Comparison of ENCODE assay signal across 9 cellular contexts in genomic region chr4:110869862-110870577, GRCh38.
DNase-seq lines count a peak whose midpoint lies in the region; ATAC-seq and TF ChIP-seq lines count a peak whose summit lies in the region.
"Had no signal": no experiment of that assay in that cellular context is flagged by ENCODE, and none has a peak within 500 bp of the region (broad histone marks: within the 10 kb centered on the region; RNA-seq: fewer than 3 reads in every experiment).

No MANE protein-coding gene starts in this region.

- H3K4me1 Mint-ChIP-seq in activated CD4-positive, alpha-beta T cell treated with anti-CD3 and anti-CD28 coated beads, Interleukin-2, amount 10 ng/mL, durations not matched to agents 24 days and 14 days = no peaks in the 10 kb centered on the region

- DNase-seq in GM12865 (ENCODE audit: low read depth) (peak; percentile 11), fibroblast of mammary gland (ENCODE audit: low read depth) (peak; percentile 77), AG08396 (ENCODE audit: low spot score) (no peak), Kasumi-1 (lab: John Stamatoyannopoulos, UW) (no peak), RKO (ENCODE audit: low spot score) (no peak)
- no peak for DNase-seq in activated CD4-positive, alpha-beta T cell treated with anti-CD3 and anti-CD28 coated beads, Interleukin-2, amount 10 ng/mL, durations not matched to agents 24 days and 14 days

- no peak overlapping the region for H3K27ac Mint-ChIP-seq in activated CD4-positive, alpha-beta T cell treated with anti-CD3 and anti-CD28 coated beads, Interleukin-2, amount 10 ng/mL, durations not matched to agents 24 days and 14 days

- no peaks in the 10 kb centered on the region for H3K36me3 Mint-ChIP-seq in activated CD4-positive, alpha-beta T cell treated with anti-CD3 and anti-CD28 coated beads, Interleukin-2, amount 10 ng/mL, durations not matched to agents 24 days and 14 days (ENCODE audit: low read depth)
- H3K36me3 Mint-ChIP-seq: mesothelial cell of epicardium had no signal

- intact Hi-C loops in activated CD4-positive, alpha-beta T cell treated with anti-CD3 and anti-CD28 coated beads, Interleukin-2, amount 10 ng/mL, durations not matched to agents 24 days and 14 days (cut with micrococcal nuclease) = no loop called here

- no peak for TF ChIP-seq CTCF in GM12865 (IDR thresholded peaks at IDR 0.05; ENCODE audit: insufficient read depth, low read depth, low read length, missing control alignments)
- no peak for TF ChIP-seq CTCF in fibroblast of mammary gland (conservative IDR thresholded peaks at IDR 0.05; ENCODE audit: control insufficient read depth, insufficient read depth, low read depth, low read length)

- H3K4me3 ChIP-seq in GM12865 (ENCODE audit: low read depth, low read length) (no peak overlapping the region), fibroblast of mammary gland (ENCODE audit: control insufficient read depth, low read depth, low read length) (no peak overlapping the region)

- peaks cover 4% of the 10 kb centered on the region for H3K9me3 Mint-ChIP-seq in activated CD4-positive, alpha-beta T cell treated with anti-CD3 and anti-CD28 coated beads, Interleukin-2, amount 10 ng/mL, durations not matched to agents 24 days and 14 days

- no peaks in the 10 kb centered on the region for H3K27me3 Mint-ChIP-seq in activated CD4-positive, alpha-beta T cell treated with anti-CD3 and anti-CD28 coated beads, Interleukin-2, amount 10 ng/mL, durations not matched to agents 24 days and 14 days

- peak; percentile 77 for ATAC-seq in GM21390 (IDR thresholded peaks at IDR 0.05; ENCODE audit: unreplicated experiment)
- peak; percentile 94 for ATAC-seq in HG03354 (IDR thresholded peaks at IDR 0.05; ENCODE audit: poor library complexity, severe bottlenecking, unreplicated experiment)

- H3K4me3 Mint-ChIP-seq in activated CD4-positive, alpha-beta T cell treated with anti-CD3 and anti-CD28 coated beads, Interleukin-2, amount 10 ng/mL, durations not matched to agents 24 days and 14 days = no peak overlapping the region
- H3K4me3 Mint-ChIP-seq: mesothelial cell of epicardium had no signal

Comparison
In these comparisons a context has a peak if more than half of its experiments do, and no peak if none do; other contexts are left out.
1. DNase-seq: peak in GM12865 (single experiment) and fibroblast of mammary gland (single experiment); none in AG08396 (single experiment), activated CD4-positive, alpha-beta T cell treated with anti-CD3 and anti-CD28 coated beads, Interleukin-2, amount 10 ng/mL, durations not matched to agents 24 days and 14 days (single experiment), Kasumi-1 (0 of 2) and RKO (single experiment).